ENCODE assay signal across 26 cellular contexts in genomic region chr2:3785890-3786273, GRCh38.
DNase-seq lines count a peak whose midpoint lies in the region; ATAC-seq, FAIRE-seq and TF ChIP-seq lines count a peak whose summit lies in the region.
"Had no signal": no experiment of that assay in that cellular context is flagged by ENCODE, and none has a peak within 500 bp of the region (broad histone marks: within the 10 kb centered on the region; RNA-seq: fewer than 3 reads in every experiment).

No MANE protein-coding gene starts in this region.

- no peak for TF ChIP-seq RAD21 in HepG2 (CRISPR knock-in tag; IDR thresholded peaks at IDR 0.05)

- H4K20me1 ChIP-seq in HepG2 (ENCODE audit: insufficient read depth, low read length) = no peaks in the 10 kb centered on the region
- no peaks in the 10 kb centered on the region for H4K20me1 ChIP-seq in keratinocyte (ENCODE audit: control insufficient read depth, extremely low read depth, insufficient read depth, low read length)

- intact Hi-C loops in HepG2 (cut with micrococcal nuclease; ENCODE audit: unreplicated experiment) (no loop called here), right lobe of liver (cut with DNase I) (no loop called here), sciatic nerve (cut with DNase I) (loop anchor here (10.0 kb wide), 1 partner anchor 61 kb away; no protein-coding TSS in a partner anchor)

- H3K9me3 ChIP-seq in HepG2 (ENCODE audit: low read length) = no peaks in the 10 kb centered on the region
- H3K9me3 ChIP-seq in right lobe of liver = no peaks in the 10 kb centered on the region
- no peaks in the 10 kb centered on the region for H3K9me3 ChIP-seq in keratinocyte (ENCODE audit: control insufficient read depth, low read depth, low read length)
- H3K9me3 ChIP-seq: BE2C, HAP-1, SJSA1 had no signal

- H3K4me3 ChIP-seq in HepG2 (replicated peaks in 1 of 3; ENCODE audit: insufficient read depth in 1 of 3, low read depth in 2 of 3, low read length in 3 of 3) = no peak overlapping the region
- no peak overlapping the region for H3K4me3 ChIP-seq in right lobe of liver
- peak overlapping the region in 1 of 3 experiments; percentile 44 for H3K4me3 ChIP-seq in keratinocyte (ENCODE audit: control insufficient read depth in 2 of 3, extremely low read depth in 1 of 3, insufficient read depth in 2 of 3, low read depth in 1 of 3, low read length in 3 of 3)
- H3K4me3 ChIP-seq: HAP-1, PC-9, SJSA1 had no signal

- dilution Hi-C loops in keratinocyte (cut with MboI; ENCODE audit: extremely low pct_ligation_motif_present, low sequenced_read_pairs) = no loop called here

- H3K27ac ChIP-seq in HepG2 (ENCODE audit: extremely low read length, insufficient read depth, low read length) (no peak overlapping the region), right lobe of liver (no peak overlapping the region), keratinocyte (ENCODE audit: control insufficient read depth, insufficient read depth, low read length) (peak overlapping the region; percentile 68)
- H3K27ac ChIP-seq: 22Rv1, KMS-11, PC-9 had no signal

- H2AFZ ChIP-seq in HepG2 (ENCODE audit: low read length) = no peak overlapping the region
- peak overlapping the region; percentile 54 for H2AFZ ChIP-seq in keratinocyte (ENCODE audit: control insufficient read depth, low read length)
- H2AFZ ChIP-seq: PC-9 had no signal

- FAIRE-seq in HepG2 (lab: Jason Lieb, UNC) = no peak
- FAIRE-seq in keratinocyte (lab: Jason Lieb, UNC) = no peak
- FAIRE-seq: HTR-8/SVneo had no signal

- POLR2A ChIA-PET in HepG2 (lab: Yijun Ruan, JAX) = no interaction called here

- in situ Hi-C loops in HepG2 (cut with HindIII; ENCODE audit: extremely low pct_ligation_motif_present, low pct_unique_long_range_greater_than_20kb) = no loop called here

- H3K4me1 ChIP-seq in HepG2 (ENCODE audit: insufficient read depth, low read length) = no peaks in the 10 kb centered on the region
- H3K4me1 ChIP-seq in right lobe of liver = no peaks in the 10 kb centered on the region
- H3K4me1 ChIP-seq in keratinocyte (ENCODE audit: control insufficient read depth, extremely low read depth, insufficient read depth, low read length) = peaks cover 18% of the 10 kb centered on the region
- H3K4me1 ChIP-seq: BE2C, HAP-1 had no signal

- DNase-seq in HepG2 (ENCODE audit: low spot score) (no peak), right lobe of liver (no peak), ecto neural progenitor cell (ENCODE audit: low spot score) (peak; percentile 10), keratinocyte (ENCODE audit: low read depth, low spot score) (no peak), sciatic nerve (ENCODE audit: low spot score) (no peak), superior temporal gyrus (ENCODE audit: extremely low spot score) (no peak), COR-L47 (lab: John Stamatoyannopoulos, UW) (no peak)
- DNase-seq: ACHN; BE2C; DMS153; DND-41; NCI-H1092; NCI-H1436; NCI-H187; NCI-H2081 treated with DMSO at 0.1 percent for 48 hours; NCI-H2171 treated with DMSO at 0.1 percent for 48 hours; NCI-H524; NCI-H774; NK-92 treated with Interleukin-12 subunit alpha and Interleukin-12 subunit beta, amount 100 ng/mL, for 24 hours; PC-9; Right ventricle myocardium superior had no signal

- H3K9me1 ChIP-seq in keratinocyte (ENCODE audit: control insufficient read depth, extremely low read depth, insufficient read depth, low read length) = no peaks in the 10 kb centered on the region

- TF ChIP-seq CTCF in HepG2 (CRISPR knock-in tag; IDR thresholded peaks at IDR 0.05) (no peak), right lobe of liver (IDR thresholded peaks at IDR 0.05) (no peak), keratinocyte (optimal IDR thresholded peaks at IDR 0.05 in 1 of 3, IDR thresholded peaks at IDR 0.05 in 1 of 3, conservative IDR thresholded peaks at IDR 0.05 in 1 of 3; ENCODE audit: extremely low read depth in 1 of 3, insufficient read depth in 2 of 3, low read length in 3 of 3) (no peak)

- CTCF ChIA-PET in HepG2 (lab: Yijun Ruan, JAX; ENCODE audit: low intra/inter-chr PET ratio, low total read pairs) = no interaction called here

- H3K79me2 ChIP-seq in HepG2 (ENCODE audit: insufficient read depth, low read length) (no peaks in the 10 kb centered on the region), keratinocyte (ENCODE audit: control insufficient read depth, insufficient read depth, low read length) (no peaks in the 10 kb centered on the region)

- peaks cover 5 to 24% of the 10 kb centered on the region in 2 experiments; a peak in 4 of 5 replicates for H3K27me3 ChIP-seq in HepG2 (ENCODE audit: control insufficient read depth in 1 of 2, insufficient read depth in 2 of 2, low read length in 2 of 2)
- H3K27me3 ChIP-seq in right lobe of liver = no peaks in the 10 kb centered on the region
- no peaks in the 10 kb centered on the region for H3K27me3 ChIP-seq in keratinocyte (ENCODE audit: control insufficient read depth, extremely low read depth, insufficient read depth, low read length)
- H3K27me3 ChIP-seq: SJSA1 had no signal

- H3K9ac ChIP-seq in HepG2 (ENCODE audit: insufficient read depth, low read depth, low read length) (no peak overlapping the region), keratinocyte (ENCODE audit: control insufficient read depth, extremely low read depth, insufficient read depth, low read length) (no peak overlapping the region)
- H3K9ac ChIP-seq: KMS-11 had no signal

- TF ChIP-seq POLR2A in HepG2 (IDR thresholded peaks at IDR 0.05; ENCODE audit: insufficient read depth in 1 of 2, low read depth in 2 of 2, low read length in 2 of 2) (no peak), right lobe of liver (IDR thresholded peaks at IDR 0.05) (no peak)

- 36% methylated on average over 10 of the region's 10 CpGs for WGBS in HepG2 (ENCODE audit: low lambda C conversion rate)
- no CpG with 5 or more reads among the region's 10 CpGs for WGBS in right lobe of liver (ENCODE audit: insufficient coverage, low coverage, low lambda C conversion rate, missing lambda C conversion rate)

- H3K4me2 ChIP-seq in HepG2 (ENCODE audit: low read depth, low read length) (no peak overlapping the region), keratinocyte (ENCODE audit: control insufficient read depth, extremely low read depth, insufficient read depth, low read depth, low read length) (peak overlapping the region; percentile 76)
- H3K4me2 ChIP-seq: KMS-11, PC-9 had no signal

- H3K36me3 ChIP-seq in HepG2 (replicated peaks in 1 of 2; ENCODE audit: control insufficient read depth in 1 of 2, insufficient read depth in 2 of 2, low read length in 2 of 2) = no peaks in the 10 kb centered on the region
- no peaks in the 10 kb centered on the region for H3K36me3 ChIP-seq in right lobe of liver
- H3K36me3 ChIP-seq in keratinocyte (ENCODE audit: control insufficient read depth in 2 of 2, extremely low read depth in 1 of 2, insufficient read depth in 2 of 2, low read length in 2 of 2) = no peaks in the 10 kb centered on the region
- H3K36me3 ChIP-seq: BE2C, HAP-1, SJSA1 had no signal

- ATAC-seq in HepG2 (no peak), right lobe of liver (no peak), sciatic nerve (no peak)

- TF ChIP-seq EP300 in HepG2 (IDR thresholded peaks at IDR 0.05; ENCODE audit: low read depth in 2 of 2, low read length in 2 of 2) = no peak
- TF ChIP-seq EP300 in HepG2 (CRISPR knock-in tag; IDR thresholded peaks at IDR 0.05; ENCODE audit: borderline replicate concordance) = no peak

- no TSS peak for BruUV-seq in HepG2 (replicated peaks; lab: Mats Ljungman, UMichigan)

TF ChIP-seq in HepG2, 621 proteins besides CTCF, POLR2A, EP300 and RAD21:
- TF ChIP-seq MAFF (IDR thresholded peaks at IDR 0.05; ENCODE audit: low read depth, low read length) = peak; percentile 92
- TF ChIP-seq ZBTB20 (CRISPR knock-in tag; IDR thresholded peaks at IDR 0.05; ENCODE audit: borderline replicate concordance, low read depth) = no peak
- TF ChIP-seq MAFK (conservative IDR thresholded peaks at IDR 0.05 in 1 of 2, IDR thresholded peaks at IDR 0.05 in 1 of 2; ENCODE audit: low read length in 2 of 2) = peak; percentile 92 to 93; a peak in 3 of 4 replicates
- TF ChIP-seq RORA (CRISPR knock-in tag; IDR thresholded peaks at IDR 0.05) = no peak
